24 cellular contexts compared by ENCODE assay signal in the genomic region with DNA sequence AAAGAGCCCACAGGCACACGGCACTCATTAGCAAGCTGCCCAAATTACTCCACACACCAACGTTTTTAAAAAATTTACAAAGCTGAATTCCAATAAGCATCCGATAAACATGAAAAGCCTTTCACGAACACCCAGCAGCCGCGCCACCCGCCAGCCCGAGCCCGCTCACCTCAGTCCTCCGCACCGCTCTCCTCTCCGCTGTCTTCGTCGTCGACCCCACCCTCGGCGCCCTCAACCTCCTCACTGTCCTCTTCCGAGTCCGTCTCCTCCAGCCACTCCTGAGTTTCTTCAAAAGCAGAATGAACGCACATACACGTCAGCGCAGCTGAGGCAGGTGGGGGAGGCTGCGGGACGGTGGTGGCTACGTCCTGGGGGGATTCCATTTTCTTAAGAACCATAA.
"Had no signal": no experiment of that assay in that cellular context is flagged by ENCODE, and none has a peak within 500 bp of the region (broad histone marks: within the 10 kb centered on the region; RNA-seq: fewer than 3 reads in every experiment).

No MANE protein-coding gene starts in this region.

- H3K4me3 Mint-ChIP-seq: activated CD8-positive, alpha-beta memory T cell treated with anti-CD3 and anti-CD28 coated beads, Interleukin-2, amount 10 ng/mL, durations not matched to agents 7 days and 5 days; activated CD8-positive, alpha-beta T cell treated with anti-CD3 and anti-CD28 coated beads for 36 hours; effector memory CD8-positive, alpha-beta T cell; memory B cell; stimulated activated naive CD8-positive, alpha-beta T cell treated with anti-CD3 and anti-CD28 coated beads, Interleukin-15, amount 100 ng/mL, for 72 hours; T-helper 17 cell had no signal

- H3K9me3 Mint-ChIP-seq: activated CD8-positive, alpha-beta T cell treated with anti-CD3 and anti-CD28 coated beads for 36 hours; effector memory CD8-positive, alpha-beta T cell; memory B cell; stimulated activated naive CD8-positive, alpha-beta T cell treated with anti-CD3 and anti-CD28 coated beads, Interleukin-15, amount 100 ng/mL, for 72 hours had no signal

- DNase-seq: activated CD4-positive, alpha-beta T cell treated with anti-CD3 and anti-CD28 coated beads for 48 hours; activated CD4-positive, CD25-positive, alpha-beta regulatory T cell; activated CD8-positive, alpha-beta memory T cell treated with anti-CD3 and anti-CD28 coated beads, Interleukin-2, amount 10 ng/mL, durations not matched to agents 7 days and 5 days; activated CD8-positive, alpha-beta T cell treated with anti-CD3 and anti-CD28 coated beads for 36 hours; activated effector memory CD4-positive, alpha-beta T cell treated with anti-CD3 and anti-CD28 coated beads, Interleukin-2, amount 50 U/mL, for 16 hours; activated naive CD4-positive, alpha-beta T cell treated with anti-CD3 and anti-CD28 coated beads, Interleukin-2, amount 50 U/mL, for 16 hours; activated T-cell treated with anti-CD3 and anti-CD28 coated beads for 4 hours; central memory CD4-positive, alpha-beta T cell; dorsolateral prefrontal cortex; effector memory CD8-positive, alpha-beta T cell; esophagus squamous epithelium; gastrocnemius medialis; head of caudate nucleus; hypothalamus; islet precursor cell; left cardiac atrium; spleen; stimulated activated CD4-positive, alpha-beta T cell treated with anti-CD3 and anti-CD28 coated beads, Interleukin-4, amount 100 ng/mL, for 1 hour; stimulated activated naive CD8-positive, alpha-beta T cell treated with anti-CD3 and anti-CD28 coated beads, Interleukin-15, amount 100 ng/mL, for 72 hours; T-helper 17 cell; tibial artery had no signal

- H3K27me3 ChIP-seq: dorsolateral prefrontal cortex, esophagus squamous epithelium, gastrocnemius medialis, right atrium auricular region, spleen, tibial artery had no signal

- H3K9me3 ChIP-seq: esophagus squamous epithelium, gastrocnemius medialis, prostate gland, right atrium auricular region, spleen, tibial artery had no signal

- H3K27me3 Mint-ChIP-seq: activated CD8-positive, alpha-beta memory T cell treated with anti-CD3 and anti-CD28 coated beads, Interleukin-2, amount 10 ng/mL, durations not matched to agents 7 days and 5 days; activated CD8-positive, alpha-beta T cell treated with anti-CD3 and anti-CD28 coated beads for 36 hours; effector memory CD8-positive, alpha-beta T cell; memory B cell; stimulated activated naive CD8-positive, alpha-beta T cell treated with anti-CD3 and anti-CD28 coated beads, Interleukin-15, amount 100 ng/mL, for 72 hours; T-helper 17 cell had no signal

- H3K4me3 ChIP-seq: dorsolateral prefrontal cortex, esophagus squamous epithelium, gastrocnemius medialis, prostate gland, right atrium auricular region, spleen, tibial artery had no signal

- H3K4me1 ChIP-seq: gastrocnemius medialis, prostate gland, right atrium auricular region, tibial artery had no signal

- H3K27ac ChIP-seq: dorsolateral prefrontal cortex, esophagus squamous epithelium, gastrocnemius medialis, prostate gland, right atrium auricular region, spleen, tibial artery had no signal

- H3K27ac Mint-ChIP-seq: activated CD8-positive, alpha-beta memory T cell treated with anti-CD3 and anti-CD28 coated beads, Interleukin-2, amount 10 ng/mL, durations not matched to agents 7 days and 5 days; activated CD8-positive, alpha-beta T cell treated with anti-CD3 and anti-CD28 coated beads for 36 hours; memory B cell; T-helper 17 cell had no signal
